ENCODE assay signal across 28 cellular contexts in the genomic region with DNA sequence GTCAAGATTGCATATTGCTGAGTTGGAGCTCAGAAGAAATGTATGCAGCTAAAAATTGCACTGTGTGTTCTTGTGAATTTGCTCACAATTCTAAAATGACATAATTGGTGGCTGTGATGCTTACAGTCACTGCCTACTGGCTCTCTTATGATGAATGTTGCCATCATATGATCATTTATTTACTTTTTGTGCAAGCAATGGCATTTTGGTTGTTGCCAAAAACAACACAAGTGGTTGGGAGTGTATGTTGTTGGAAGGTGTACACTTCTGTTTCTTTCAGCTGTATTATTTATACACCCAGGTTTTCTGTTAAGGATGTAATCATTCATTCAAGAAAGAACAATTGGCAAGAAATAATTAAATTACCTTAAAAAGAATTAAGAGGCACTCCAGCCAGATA. TPM values are rescaled to one million over a fixed set of nuclear protein-coding genes. Genes with fewer than 3 reads are reported as not detected.
"Had no signal": no experiment of that assay in that cellular context is flagged by ENCODE, and none has a peak within 500 bp of the region (broad histone marks: within the 10 kb centered on the region; RNA-seq: fewer than 3 reads in every experiment).

No MANE protein-coding gene starts in this region.

- H3K36me3 ChIP-seq: colonic mucosa, gastrocnemius medialis, prostate gland had no signal

- H3K9me3 ChIP-seq: colonic mucosa, gastrocnemius medialis, prostate gland, right atrium auricular region, sigmoid colon, testis, tibial artery had no signal

- H3K27me3 ChIP-seq: colonic mucosa, gastrocnemius medialis, right atrium auricular region, sigmoid colon, testis, tibial artery had no signal

- H3K27ac ChIP-seq: colonic mucosa, epithelial cell of prostate, gastrocnemius medialis, prostate gland, right atrium auricular region, sigmoid colon, testis, tibial artery had no signal

- FAIRE-seq: keratinocyte had no signal

- H3K4me1 ChIP-seq: colonic mucosa, gastrocnemius medialis, prostate gland, right atrium auricular region, sigmoid colon, tibial artery had no signal

- DNase-seq: colonic mucosa; effector CD8-positive, alpha-beta T cell; endodermal cell; foreskin fibroblast; gastrocnemius medialis; head of caudate nucleus; mesendoderm; midbrain; naive thymus-derived CD4-positive, alpha-beta T cell; nucleus accumbens; sigmoid colon; stimulated activated CD4-positive, alpha-beta T cell treated with anti-CD3 and anti-CD28 coated beads, Interleukin-2, amount 100 ng/mL, for 24 hours; stimulated activated CD4-positive, alpha-beta T cell treated with anti-CD3 and anti-CD28 coated beads, Interleukin-4, amount 100 ng/mL, for 24 hours; stimulated activated naive CD8-positive, alpha-beta T cell treated with anti-CD3 and anti-CD28 coated beads, Interleukin-15, Interleukin-2, amounts not matched to agents 100 U/mL and 50 U/mL, for 24 hours; substantia nigra; testis; tibial artery had no signal

- ATAC-seq: esophagus mucosa; gastrocnemius medialis; naive thymus-derived CD4-positive, alpha-beta T cell; stimulated activated effector memory CD8-positive, alpha-beta T cell treated with anti-CD3 and anti-CD28 coated beads, Interleukin-12 subunit alpha, Interleukin-12 subunit beta, amount 100 ng/mL, for 72 hours; stimulated activated naive CD8-positive, alpha-beta T cell treated with anti-CD3 and anti-CD28 coated beads, Interleukin-15, Interleukin-2, amounts not matched to agents 100 U/mL and 50 U/mL, for 24 hours had no signal

- H3K4me3 ChIP-seq: colonic mucosa, gastrocnemius medialis, prostate gland, right atrium auricular region, sigmoid colon, testis, tibial artery had no signal

RNA-seq across cellular contexts. Expression of a gene that starts 28.9 kb away (rescaled TPM):
- total RNA-seq: colonic mucosa; esophagus mucosa; glomerular endothelial cell; lung microvascular endothelial cell; naive thymus-derived CD4-positive, alpha-beta T cell; osteocyte; right atrium auricular region; skeletal muscle tissue; urinary bladder had no signal
- polyA plus RNA-seq: keratinocyte; naive thymus-derived CD4-positive, alpha-beta T cell had no signal
